ENCODE assay signal across 25 cellular contexts in the genomic region with DNA sequence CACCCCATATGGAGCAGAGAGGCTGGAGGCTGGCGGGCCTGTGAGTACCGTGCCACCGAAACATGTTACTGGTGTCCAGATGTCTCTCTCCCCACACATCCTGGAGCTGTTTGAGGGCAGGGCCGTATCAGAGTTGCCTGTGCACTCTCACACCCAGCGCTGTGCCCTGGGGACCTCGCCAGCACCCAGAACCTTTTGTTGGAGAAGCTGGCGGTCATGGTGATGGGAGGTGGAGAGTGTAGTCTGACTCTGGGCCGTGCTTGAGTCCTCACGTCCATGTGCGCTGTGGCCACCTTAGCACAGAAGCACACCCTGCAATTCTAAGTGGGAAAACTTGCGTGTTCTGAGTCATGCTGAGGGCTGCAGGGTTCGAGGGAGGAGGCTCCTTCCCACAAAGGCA.
"Had no signal": no experiment of that assay in that cellular context is flagged by ENCODE, and none has a peak within 500 bp of the region (broad histone marks: within the 10 kb centered on the region; RNA-seq: fewer than 3 reads in every experiment).

No MANE protein-coding gene starts in this region.

- H3K4me1 ChIP-seq: adrenal gland, body of pancreas, colonic mucosa, tibial nerve had no signal

- H3K9me3 ChIP-seq: adrenal gland, body of pancreas, colonic mucosa had no signal

- DNase-seq: activated CD4-positive, alpha-beta T cell treated with anti-CD3 and anti-CD28 coated beads for 4 hours; activated CD4-positive, alpha-beta T cell treated with anti-CD3 and anti-CD28 coated beads, Interleukin-2, amount 50 U/mL, for 4 hours; activated naive CD4-positive, alpha-beta T cell treated with anti-CD3 and anti-CD28 coated beads for 36 hours; activated naive CD8-positive, alpha-beta T cell treated with anti-CD3 and anti-CD28 coated beads for 36 hours; activated T-cell treated with anti-CD3 and anti-CD28 coated beads for 4 hours; activated T-cell treated with anti-CD3 and anti-CD28 coated beads, Interleukin-2, amount 50 U/mL, for 72 hours; adrenal gland; body of pancreas; colonic mucosa; effector memory CD8-positive, alpha-beta T cell; hippocampal formation; left colon; mesenchymal stem cell; naive thymus-derived CD8-positive, alpha-beta T cell; occipital lobe; stimulated activated CD4-positive, alpha-beta T cell treated with anti-CD3 and anti-CD28 coated beads, Interleukin-1b, Interleukin-23, amount 100 ng/mL, for 48 hours; stimulated activated CD4-positive, alpha-beta T cell treated with anti-CD3 and anti-CD28 coated beads, Interleukin-4, amount 100 ng/mL, for 4 hours; stimulated activated CD8-positive, alpha-beta memory T cell treated with anti-CD3 and anti-CD28 coated beads, Interleukin-4, amount 100 ng/mL, for 48 hours; stimulated activated naive CD8-positive, alpha-beta T cell treated with anti-CD3 and anti-CD28 coated beads, Interleukin-15, amount 100 ng/mL, for 72 hours had no signal

- ATAC-seq: activated T-cell treated with anti-CD3 and anti-CD28 coated beads, Interleukin-2, amount 50 U/mL, for 72 hours; body of pancreas; effector memory CD8-positive, alpha-beta T cell; gastroesophageal sphincter; left colon; naive thymus-derived CD8-positive, alpha-beta T cell; right cardiac atrium; stimulated activated memory B cell treated with anti-CD40 and anti-IgM and Interleukin-4, amounts not matched to agents 10 μg/mL and 1 μg/mL and 100 μg/mL, for 72 hours; stimulated activated naive CD8-positive, alpha-beta T cell treated with anti-CD3 and anti-CD28 coated beads, Interleukin-15, amount 100 ng/mL, for 72 hours had no signal

- H3K27me3 ChIP-seq: adrenal gland, body of pancreas, colonic mucosa, gastroesophageal sphincter, tibial nerve had no signal

- H3K36me3 ChIP-seq: adrenal gland, colonic mucosa, gastroesophageal sphincter, tibial nerve had no signal

- H3K27ac ChIP-seq: adrenal gland, body of pancreas, colonic mucosa, gastroesophageal sphincter, skin epidermis, tibial nerve, VCaP had no signal

- H3K4me3 ChIP-seq: adrenal gland, body of pancreas, colonic mucosa, gastroesophageal sphincter, skin epidermis, tibial nerve had no signal
